ENCODE assay signal across 2 cellular contexts in the genomic region with DNA sequence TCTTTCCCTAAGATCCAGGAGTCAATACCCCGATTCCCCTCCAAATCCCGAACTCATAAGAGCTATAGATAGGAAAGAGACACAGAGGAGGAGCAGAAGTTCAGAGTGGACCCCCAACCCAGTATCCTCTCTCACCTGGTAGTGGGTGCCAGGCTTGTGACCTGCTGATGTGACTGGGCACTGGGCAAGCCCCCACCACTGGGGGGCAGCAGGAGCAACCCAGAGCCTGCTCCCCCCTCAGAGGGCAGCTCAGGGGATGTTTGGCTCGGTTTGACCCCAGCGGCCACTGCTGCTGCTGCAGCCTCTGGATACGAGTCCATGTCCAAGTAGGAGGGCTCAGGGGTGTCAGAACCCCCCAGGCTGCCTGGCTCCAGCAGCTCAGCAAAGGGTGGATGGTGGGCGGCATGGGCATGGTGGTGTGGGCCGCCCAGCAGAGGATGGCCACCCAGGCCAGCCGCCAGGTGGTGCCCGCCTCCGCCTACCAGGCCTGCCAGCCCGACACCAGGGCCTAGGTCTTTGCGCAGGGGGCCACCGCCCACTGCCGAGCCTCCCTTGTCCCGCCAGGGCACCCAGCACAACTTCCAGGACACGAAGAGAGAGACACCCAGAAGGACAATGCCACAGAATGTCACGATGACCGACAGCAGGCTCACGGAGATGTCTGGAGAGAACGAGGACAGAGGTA.
TF ChIP-seq lines count a peak whose summit lies in the region.

No MANE protein-coding gene starts in this region.

TF ChIP-seq in K562, 482 proteins besides CTCF, POLR2A, EP300 and RAD21:
- TF ChIP-seq VEZF1 (CRISPR knock-in tag; IDR thresholded peaks at IDR 0.05) (peak; percentile 50), SMARCA4 (IDR thresholded peaks at IDR 0.05) (no peak)
- TF ChIP-seq, protein P1, sequence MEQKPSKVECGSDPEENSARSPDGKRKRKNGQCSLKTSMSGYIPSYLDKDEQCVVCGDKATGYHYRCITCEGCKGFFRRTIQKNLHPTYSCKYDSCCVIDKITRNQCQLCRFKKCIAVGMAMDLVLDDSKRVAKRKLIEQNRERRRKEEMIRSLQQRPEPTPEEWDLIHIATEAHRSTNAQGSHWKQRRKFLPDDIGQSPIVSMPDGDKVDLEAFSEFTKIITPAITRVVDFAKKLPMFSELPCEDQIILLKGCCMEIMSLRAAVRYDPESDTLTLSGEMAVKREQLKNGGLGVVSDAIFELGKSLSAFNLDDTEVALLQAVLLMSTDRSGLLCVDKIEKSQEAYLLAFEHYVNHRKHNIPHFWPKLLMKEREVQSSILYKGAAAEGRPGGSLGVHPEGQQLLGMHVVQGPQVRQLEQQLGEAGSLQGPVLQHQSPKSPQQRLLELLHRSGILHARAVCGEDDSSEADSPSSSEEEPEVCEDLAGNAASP (IDR thresholded peaks at IDR 0.05) = no peak
- TF ChIP-seq, protein P2, sequence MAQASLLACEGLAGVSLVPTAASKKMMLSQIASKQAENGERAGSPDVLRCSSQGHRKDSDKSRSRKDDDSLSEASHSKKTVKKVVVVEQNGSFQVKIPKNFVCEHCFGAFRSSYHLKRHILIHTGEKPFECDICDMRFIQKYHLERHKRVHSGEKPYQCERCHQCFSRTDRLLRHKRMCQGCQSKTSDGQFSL (CRISPR knock-in tag; IDR thresholded peaks at IDR 0.05) = peak; percentile 56; the same call in 1 of the 2 replicates
- TF ChIP-seq, protein P2 (tag; IDR thresholded peaks at IDR 0.05) = no peak
- TF ChIP-seq, protein P3, sequence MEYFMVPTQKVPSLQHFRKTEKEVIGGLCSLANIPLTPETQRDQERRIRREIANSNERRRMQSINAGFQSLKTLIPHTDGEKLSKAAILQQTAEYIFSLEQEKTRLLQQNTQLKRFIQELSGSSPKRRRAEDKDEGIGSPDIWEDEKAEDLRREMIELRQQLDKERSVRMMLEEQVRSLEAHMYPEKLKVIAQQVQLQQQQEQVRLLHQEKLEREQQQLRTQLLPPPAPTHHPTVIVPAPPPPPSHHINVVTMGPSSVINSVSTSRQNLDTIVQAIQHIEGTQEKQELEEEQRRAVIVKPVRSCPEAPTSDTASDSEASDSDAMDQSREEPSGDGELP (CRISPR knock-in tag; IDR thresholded peaks at IDR 0.05; ENCODE audit: borderline replicate concordance) = peak; percentile 12; the same call in 1 of the 2 replicates

TF ChIP-seq in SK-N-SH treated with all-trans-retinoic acid at 6 μM for 48 hours, 23 proteins besides CTCF, POLR2A, EP300 and RAD21:
- no peak for TF ChIP-seq BACH2 (CRISPR knock-in tag; IDR thresholded peaks at IDR 0.05; ENCODE audit: borderline replicate concordance)
- TF ChIP-seq, protein P4, sequence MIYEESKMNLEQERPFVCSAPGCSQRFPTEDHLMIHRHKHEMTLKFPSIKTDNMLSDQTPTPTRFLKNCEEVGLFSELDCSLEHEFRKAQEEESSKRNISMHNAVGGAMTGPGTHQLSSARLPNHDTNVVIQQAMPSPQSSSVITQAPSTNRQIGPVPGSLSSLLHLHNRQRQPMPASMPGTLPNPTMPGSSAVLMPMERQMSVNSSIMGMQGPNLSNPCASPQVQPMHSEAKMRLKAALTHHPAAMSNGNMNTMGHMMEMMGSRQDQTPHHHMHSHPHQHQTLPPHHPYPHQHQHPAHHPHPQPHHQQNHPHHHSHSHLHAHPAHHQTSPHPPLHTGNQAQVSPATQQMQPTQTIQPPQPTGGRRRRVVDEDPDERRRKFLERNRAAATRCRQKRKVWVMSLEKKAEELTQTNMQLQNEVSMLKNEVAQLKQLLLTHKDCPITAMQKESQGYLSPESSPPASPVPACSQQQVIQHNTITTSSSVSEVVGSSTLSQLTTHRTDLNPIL (CRISPR knock-in tag; IDR thresholded peaks at IDR 0.05; ENCODE audit: low read depth) = no peak
- no peak for TF ChIP-seq PPARA (CRISPR knock-in tag; IDR thresholded peaks at IDR 0.05; ENCODE audit: borderline replicate concordance)
- TF ChIP-seq, protein P5, sequence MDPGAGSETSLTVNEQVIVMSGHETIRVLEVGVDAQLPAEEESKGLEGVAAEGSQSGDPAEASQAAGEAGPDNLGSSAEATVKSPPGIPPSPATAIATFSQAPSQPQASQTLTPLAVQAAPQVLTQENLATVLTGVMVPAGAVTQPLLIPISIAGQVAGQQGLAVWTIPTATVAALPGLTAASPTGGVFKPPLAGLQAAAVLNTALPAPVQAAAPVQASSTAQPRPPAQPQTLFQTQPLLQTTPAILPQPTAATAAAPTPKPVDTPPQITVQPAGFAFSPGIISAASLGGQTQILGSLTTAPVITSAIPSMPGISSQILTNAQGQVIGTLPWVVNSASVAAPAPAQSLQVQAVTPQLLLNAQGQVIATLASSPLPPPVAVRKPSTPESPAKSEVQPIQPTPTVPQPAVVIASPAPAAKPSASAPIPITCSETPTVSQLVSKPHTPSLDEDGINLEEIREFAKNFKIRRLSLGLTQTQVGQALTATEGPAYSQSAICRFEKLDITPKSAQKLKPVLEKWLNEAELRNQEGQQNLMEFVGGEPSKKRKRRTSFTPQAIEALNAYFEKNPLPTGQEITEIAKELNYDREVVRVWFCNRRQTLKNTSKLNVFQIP (CRISPR knock-in tag; IDR thresholded peaks at IDR 0.05; ENCODE audit: borderline replicate concordance, low read depth) = no peak
- TF ChIP-seq RARB (CRISPR knock-in tag; IDR thresholded peaks at IDR 0.05) = no peak
